ENCODE assay signal across 1 cellular context in genomic region chr1:201882665-201883132, GRCh38.
TF ChIP-seq lines count a peak whose summit lies in the region.

No MANE protein-coding gene starts in this region.

TF ChIP-seq in GM12878, 131 proteins besides CTCF, POLR2A, EP300 and RAD21:
- TF ChIP-seq ATF7 (IDR thresholded peaks at IDR 0.05; ENCODE audit: low read depth), result peak; percentile 55; the same call in 1 of the 2 replicates
- TF ChIP-seq BCL3 (IDR thresholded peaks at IDR 0.05; ENCODE audit: borderline replicate concordance, insufficient read depth, low read depth, low read length, poor library complexity, severe bottlenecking), result peak; percentile 74
- no peak for TF ChIP-seq IKZF1 (conservative IDR thresholded peaks at IDR 0.05)
- no peak for TF ChIP-seq MEF2A (IDR thresholded peaks at IDR 0.05; ENCODE audit: insufficient read depth, low read depth, low read length)
- TF ChIP-seq CREM (IDR thresholded peaks at IDR 0.05; ENCODE audit: low read depth), result peak; percentile 71
- peak; percentile 50 to 86; a peak in 3 of 4 replicates for TF ChIP-seq SRF (IDR thresholded peaks at IDR 0.05; ENCODE audit: low read depth in 2 of 2, low read length in 2 of 2)
- peak; percentile 96 for TF ChIP-seq CREB1 (IDR thresholded peaks at IDR 0.05; ENCODE audit: low read depth)
- TF ChIP-seq, protein P1, sequence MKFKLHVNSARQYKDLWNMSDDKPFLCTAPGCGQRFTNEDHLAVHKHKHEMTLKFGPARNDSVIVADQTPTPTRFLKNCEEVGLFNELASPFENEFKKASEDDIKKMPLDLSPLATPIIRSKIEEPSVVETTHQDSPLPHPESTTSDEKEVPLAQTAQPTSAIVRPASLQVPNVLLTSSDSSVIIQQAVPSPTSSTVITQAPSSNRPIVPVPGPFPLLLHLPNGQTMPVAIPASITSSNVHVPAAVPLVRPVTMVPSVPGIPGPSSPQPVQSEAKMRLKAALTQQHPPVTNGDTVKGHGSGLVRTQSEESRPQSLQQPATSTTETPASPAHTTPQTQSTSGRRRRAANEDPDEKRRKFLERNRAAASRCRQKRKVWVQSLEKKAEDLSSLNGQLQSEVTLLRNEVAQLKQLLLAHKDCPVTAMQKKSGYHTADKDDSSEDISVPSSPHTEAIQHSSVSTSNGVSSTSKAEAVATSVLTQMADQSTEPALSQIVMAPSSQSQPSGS (IDR thresholded peaks at IDR 0.05; ENCODE audit: low read length), result peak; percentile 59; the same call in 1 of the 2 replicates
